8 cellular contexts compared by ENCODE assay signal in genomic region chr12:111841236-111841749, GRCh38. TPM values are rescaled to one million over a fixed set of nuclear protein-coding genes. Genes with fewer than 3 reads are reported as not detected.
DNase-seq lines count a peak whose midpoint lies in the region; ATAC-seq and TF ChIP-seq lines count a peak whose summit lies in the region.

No MANE protein-coding gene starts in this region.

- peak overlapping the region; percentile 81 for H2AFZ ChIP-seq in SU-DHL-6 (ENCODE audit: low read depth, low read length, severe bottlenecking)

- peaks cover 6% of the 10 kb centered on the region; the same call in 1 of the 2 replicates for H4K20me1 ChIP-seq in SU-DHL-6 (ENCODE audit: low read depth, low read length)

- no peaks in the 10 kb centered on the region for H3K27me3 ChIP-seq in GM06990 (replicated peaks; ENCODE audit: control insufficient read depth, insufficient read depth, low read length)
- H3K27me3 ChIP-seq in SU-DHL-6 (ENCODE audit: low read length): no peaks in the 10 kb centered on the region

- no peaks in the 10 kb centered on the region for H3K9me3 ChIP-seq in SU-DHL-6 (ENCODE audit: insufficient read depth, low read length)

- peak; percentile 6 for ATAC-seq in HG02884 (IDR thresholded peaks at IDR 0.05; ENCODE audit: unreplicated experiment)
- ATAC-seq in HG02870 (IDR thresholded peaks at IDR 0.05; ENCODE audit: unreplicated experiment): no peak

- peak overlapping the region; percentile 74 for H3K27ac ChIP-seq in SU-DHL-6 (ENCODE audit: low read depth, low read length)

- no peaks in the 10 kb centered on the region for H3K9me2 ChIP-seq in SU-DHL-6 (replicated peaks; ENCODE audit: insufficient read depth, low read length)

- H3K79me2 ChIP-seq in SU-DHL-6 (ENCODE audit: insufficient read depth, low read length): peaks cover 63% of the 10 kb centered on the region

- H3K4me2 ChIP-seq in SU-DHL-6 (ENCODE audit: low read depth, low read length, poor library complexity, severe bottlenecking): peak overlapping the region; percentile 76

- peak overlapping the region; percentile 82 for H3K9ac ChIP-seq in SU-DHL-6 (ENCODE audit: low read length)

- peaks cover 6% of the 10 kb centered on the region; the same call in 1 of the 2 replicates for H3F3A ChIP-seq in SU-DHL-6 (ENCODE audit: insufficient read depth)

- TF ChIP-seq CTCF in GM06990 (IDR thresholded peaks at IDR 0.05; ENCODE audit: insufficient read depth, low read length, poor library complexity, severe bottlenecking) (no peak), SU-DHL-6 (IDR thresholded peaks at IDR 0.05; ENCODE audit: insufficient read depth, low read length, poor library complexity, severe bottlenecking) (no peak), fibroblast of the aortic adventitia (IDR thresholded peaks at IDR 0.05; ENCODE audit: insufficient read depth, low read length) (no peak), retinal pigment epithelial cell (conservative IDR thresholded peaks at IDR 0.05; ENCODE audit: low read depth, low read length) (no peak)

- DNase-seq in GM06990 (ENCODE audit: extremely low read depth, insufficient read length) (no peak), fibroblast of the aortic adventitia (ENCODE audit: low read depth) (no peak), retinal pigment epithelial cell (ENCODE audit: low read depth) (no peak), NCI-H774 (lab: John Stamatoyannopoulos, UW) (no peak), NCI-H2196 treated with DMSO at 0.1 percent for 48 hours (lab: John Stamatoyannopoulos, UW; ENCODE audit: unreplicated experiment) (no peak)

- H3K36me3 ChIP-seq in GM06990 (ENCODE audit: control insufficient read depth, insufficient read depth, low read length): peaks cover 5% of the 10 kb centered on the region
- H3K36me3 ChIP-seq in SU-DHL-6 (ENCODE audit: low read length): peaks cover 3% of the 10 kb centered on the region; the same call in 1 of the 2 replicates

- peak overlapping the region; percentile 98 for H3K4me3 ChIP-seq in GM06990 (replicated peaks; ENCODE audit: low read depth, low read length)
- peak overlapping the region; percentile 73 for H3K4me3 ChIP-seq in SU-DHL-6 (ENCODE audit: insufficient read depth, low read length, poor library complexity, severe bottlenecking)
- H3K4me3 ChIP-seq in fibroblast of the aortic adventitia (ENCODE audit: low read depth, low read length): peak overlapping the region; percentile 98
- peak overlapping the region; percentile 73 for H3K4me3 ChIP-seq in retinal pigment epithelial cell (ENCODE audit: low read length)

RNA-seq across cellular contexts. Expression of gene MAPKAPK5, which starts 0.7 kb away (rescaled TPM):
- total RNA-seq in fibroblast of the aortic adventitia (ENCODE audit: low replicate concordance): 34.6 and 43.3 TPM in 2 replicates
